8 cellular contexts compared by ENCODE assay signal in genomic region chr11:63683133-63683991, GRCh38. TPM values are rescaled to one million over a fixed set of nuclear protein-coding genes. Genes with fewer than 3 reads are reported as not detected.
DNase-seq lines count a peak whose midpoint lies in the region; ATAC-seq and TF ChIP-seq lines count a peak whose summit lies in the region.

No MANE protein-coding gene starts in this region.

- peaks cover 4 to 5% of the 10 kb centered on the region in 2 donors for H3K36me3 Mint-ChIP-seq in CD14-positive monocyte
- peaks cover 0 to 3% (median 0%) of the 10 kb centered on the region in 5 donors for H3K36me3 Mint-ChIP-seq in naive thymus-derived CD4-positive, alpha-beta T cell

- POLR2A ChIA-PET in naive thymus-derived CD4-positive, alpha-beta T cell (lab: Charles Lee): interaction anchor here (2.0 to 3.2 kb wide), 2 partner anchors 10 to 13 kb away, joined by 8 to 42 read pairs; partner anchors contain the start of gene ATL3

- DNase-seq in CD14-positive monocyte (ENCODE audit: low spot score): no peak
- no peak for DNase-seq in brain microvascular endothelial cell
- DNase-seq in naive thymus-derived CD4-positive, alpha-beta T cell: no peak
- DNase-seq in ACHN: no peak
- DNase-seq in mesenteric fat pad (ENCODE audit: low spot score): no peak
- no peak for DNase-seq in activated CD4-positive, alpha-beta T cell treated with anti-CD3 and anti-CD28 coated beads for 1 hour

- H3K27me3 Mint-ChIP-seq in CD14-positive monocyte (ENCODE audit: low read depth in 3 of 3): peaks cover 0 to 3% (median 0%) of the 10 kb centered on the region in 3 donors
- peaks cover 0 to 12% (median 0%) of the 10 kb centered on the region in 5 donors for H3K27me3 Mint-ChIP-seq in naive thymus-derived CD4-positive, alpha-beta T cell

- no peak for TF ChIP-seq CTCF in CD14-positive monocyte (IDR thresholded peaks at IDR 0.05)
- no peak for TF ChIP-seq CTCF in brain microvascular endothelial cell (IDR thresholded peaks at IDR 0.05; ENCODE audit: low read depth, low read length, missing control alignments)

- no peaks in the 10 kb centered on the region for H3K9me3 ChIP-seq in KOPT-K1 (ENCODE audit: insufficient read depth, low read length, poor library complexity, severe bottlenecking)
- no peaks in the 10 kb centered on the region for H3K9me3 ChIP-seq in naive thymus-derived CD4-positive, alpha-beta T cell (ENCODE audit: control insufficient read depth in 2 of 3, low read length in 3 of 3)

- peaks cover 64% of the 10 kb centered on the region for H3K4me1 Mint-ChIP-seq in CD14-positive monocyte
- H3K4me1 Mint-ChIP-seq in naive thymus-derived CD4-positive, alpha-beta T cell: peaks cover 26 to 41% (median 32%) of the 10 kb centered on the region in 7 donors

- peak overlapping the region; percentile 84 for H3K4me3 ChIP-seq in brain microvascular endothelial cell (ENCODE audit: low read depth, low read length)
- no peak overlapping the region for H3K4me3 ChIP-seq in naive thymus-derived CD4-positive, alpha-beta T cell (ENCODE audit: low read length)

- H3K27ac ChIP-seq in KOPT-K1 (ENCODE audit: low read depth, low read length, poor library complexity, severe bottlenecking): peak overlapping the region; percentile 81
- no peak overlapping the region for H3K27ac ChIP-seq in brain microvascular endothelial cell
- H3K27ac ChIP-seq in naive thymus-derived CD4-positive, alpha-beta T cell (ENCODE audit: low read depth, low read length): peak overlapping the region; percentile 69

- H3K4me3 Mint-ChIP-seq in CD14-positive monocyte: peak overlapping the region; percentile 97
- peak overlapping the region; percentile 89 to 97 (median 94) for H3K4me3 Mint-ChIP-seq in naive thymus-derived CD4-positive, alpha-beta T cell

- CTCF ChIA-PET in naive thymus-derived CD4-positive, alpha-beta T cell (lab: Charles Lee): interaction anchor here (0.9 to 1.8 kb wide), 3 partner anchors 13 to 204 kb away, joined by 3 to 9 read pairs (median 3); partner anchors contain the start of gene ATL3

- no peaks in the 10 kb centered on the region for H3K36me3 ChIP-seq in KOPT-K1 (ENCODE audit: insufficient read depth, low read length)
- no peaks in the 10 kb centered on the region for H3K36me3 ChIP-seq in brain microvascular endothelial cell (replicated peaks)
- H3K36me3 ChIP-seq in naive thymus-derived CD4-positive, alpha-beta T cell (ENCODE audit: control insufficient read depth in 2 of 3, insufficient read depth in 3 of 3, low read length in 3 of 3): no peaks in the 10 kb centered on the region

- no peak for ATAC-seq in naive thymus-derived CD4-positive, alpha-beta T cell
- ATAC-seq in HG02623 (IDR thresholded peaks at IDR 0.05; ENCODE audit: unreplicated experiment): no peak

- no peaks in the 10 kb centered on the region for H3K27me3 ChIP-seq in brain microvascular endothelial cell (replicated peaks)
- H3K27me3 ChIP-seq in naive thymus-derived CD4-positive, alpha-beta T cell (ENCODE audit: control insufficient read depth in 2 of 2, insufficient read depth in 2 of 2, low read length in 2 of 2): no peaks in the 10 kb centered on the region

- in situ Hi-C loops in brain microvascular endothelial cell (cut with HindIII; ENCODE audit: low pct_ligation_motif_present, low sequenced_read_pairs): no loop called here
- in situ Hi-C loops in ACHN (cut with HindIII; ENCODE audit: low pct_ligation_motif_present, low pct_unique_long_range_greater_than_20kb, low sequenced_read_pairs): no loop called here

- H3K9me3 Mint-ChIP-seq in CD14-positive monocyte: peaks cover 0 to 2% (median 0%) of the 10 kb centered on the region in 7 donors
- H3K9me3 Mint-ChIP-seq in naive thymus-derived CD4-positive, alpha-beta T cell: peaks cover 0 to 4% (median 0%) of the 10 kb centered on the region in 11 donors

- intact Hi-C loops in CD14-positive monocyte (cut with micrococcal nuclease): no loop called here
- intact Hi-C loops in naive thymus-derived CD4-positive, alpha-beta T cell (cut with micrococcal nuclease): loop anchor here (5.0 kb wide), 8 partner anchors 84 to 1454 kb away; partner anchors contain the start of genes PLAAT4 (in 2 of the 2), OTUB1 (in 1 of the 2), PRDX5 (in 1 of the 2) and SLC3A2 (in 1 of the 2)

- peak overlapping the region; percentile 62 to 95 (median 87) for H3K27ac Mint-ChIP-seq in CD14-positive monocyte
- H3K27ac Mint-ChIP-seq in naive thymus-derived CD4-positive, alpha-beta T cell: peak overlapping the region in 6 of 9 donors; percentile 14 to 85 (median 38)

- peaks cover 6 to 17% of the 10 kb centered on the region in 2 donors for H3K4me1 ChIP-seq in naive thymus-derived CD4-positive, alpha-beta T cell (ENCODE audit: control insufficient read depth in 2 of 2, insufficient read depth in 2 of 2, low read length in 2 of 2)

RNA-seq across cellular contexts. Expression of gene RTN3, which starts 2.1 kb away (rescaled TPM):
- 100 to 1,000 TPM; 232 to 341 TPM for polyA plus RNA-seq in CD14-positive monocyte
- total RNA-seq in naive thymus-derived CD4-positive, alpha-beta T cell: 10 to 100 TPM; 20.8 to 65.7 (median 34.4) TPM
- 10 to 100 TPM; 32.6 to 35.2 TPM for polyA plus RNA-seq in naive thymus-derived CD4-positive, alpha-beta T cell
- 267 TPM for total RNA-seq in mesenteric fat pad

RNA-seq across cellular contexts. Expression of gene ATL3, which starts 12.2 kb away (rescaled TPM):
- polyA plus RNA-seq in CD14-positive monocyte: 10 to 100 TPM; 22.7 to 25.5 TPM
- 10 to 100 TPM; 25.3 to 33.3 (median 29.5) TPM for total RNA-seq in naive thymus-derived CD4-positive, alpha-beta T cell
- polyA plus RNA-seq in naive thymus-derived CD4-positive, alpha-beta T cell: 10 to 100 TPM; 13.8 to 16.7 TPM
- 123 TPM for total RNA-seq in mesenteric fat pad

Comparison
In these comparisons a context has a peak if more than half of its experiments do, and no peak if none do; other contexts are left out.
1. intact Hi-C loops: an anchor here in naive thymus-derived CD4-positive, alpha-beta T cell (5.0 kb wide); none called in CD14-positive monocyte.